8 cellular contexts compared by ENCODE assay signal in the genomic region with DNA sequence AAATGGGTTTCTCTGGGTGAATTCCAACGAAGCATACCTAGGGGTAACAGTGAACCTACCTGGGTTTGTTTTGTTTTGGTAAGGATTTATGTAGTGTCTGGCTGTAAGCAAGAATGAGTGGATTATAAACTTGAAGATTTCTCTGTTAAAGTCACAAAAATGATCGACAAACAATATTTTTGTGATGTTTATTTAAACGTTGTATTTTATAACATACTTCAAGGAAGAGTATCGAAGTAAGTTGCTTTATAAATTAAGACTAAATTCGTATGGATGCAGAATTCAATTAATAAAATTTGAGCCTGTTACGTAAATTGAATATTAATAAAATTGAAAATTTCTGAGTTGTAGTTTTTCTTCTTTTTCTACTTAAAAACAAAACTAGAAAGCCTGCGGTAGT. TPM values are rescaled to one million over a fixed set of nuclear protein-coding genes. Genes with fewer than 3 reads are reported as not detected.
DNase-seq lines count a peak whose midpoint lies in the region; ATAC-seq, FAIRE-seq and TF ChIP-seq lines count a peak whose summit lies in the region.

No MANE protein-coding gene starts in this region.

- H3K27ac ChIP-seq in heart left ventricle: peak overlapping the region in 1 of 12 donors; percentile 33
- H3K27ac ChIP-seq in K562 (ENCODE audit: extremely low read depth, low read depth, low read length): no peak overlapping the region
- H3K27ac ChIP-seq in upper lobe of right lung: peak overlapping the region; percentile 65
- no peak overlapping the region for H3K27ac ChIP-seq in caudate nucleus (ENCODE audit: low read depth, low read length)

- POLR2A ChIA-PET in K562 (lab: Yijun Ruan, JAX): no interaction called here

- H3K4me1 ChIP-seq in heart left ventricle: peaks cover 0 to 16% (median 6%) of the 10 kb centered on the region in 12 donors
- H3K4me1 ChIP-seq in K562 (replicated peaks in 1 of 2; ENCODE audit: control insufficient read depth in 2 of 2, insufficient read depth in 2 of 2, low read length in 2 of 2): peaks cover 0 to 15% of the 10 kb centered on the region in 2 experiments; a peak in 3 of 5 replicates
- no peaks in the 10 kb centered on the region for H3K4me1 ChIP-seq in upper lobe of right lung

- H3K36me3 ChIP-seq in heart left ventricle (no peaks in the 10 kb centered on the region), K562 (ENCODE audit: control insufficient read depth, insufficient read depth, low read length) (no peaks in the 10 kb centered on the region), upper lobe of right lung (no peaks in the 10 kb centered on the region)

- peaks cover 18% of the 10 kb centered on the region for H3K4me1 Mint-ChIP-seq in memory B cell

- TF ChIP-seq RAD21 in K562 (CRISPR knock-in tag; conservative IDR thresholded peaks at IDR 0.05 in 1 of 2, IDR thresholded peaks at IDR 0.05 in 1 of 2): no peak

- intact Hi-C loops in heart left ventricle (cut with DNase I) (loop anchor here in 1 of 10 donors (5.0 kb wide), 1 partner anchor 110 kb away; a partner anchor contains a TSS), Right ventricle myocardium superior (cut with DNase I) (loop anchor here (10.0 kb wide), 1 partner anchor 108 kb away; a partner anchor contains a TSS), K562 (cut with micrococcal nuclease) (no loop called here), upper lobe of right lung (cut with DNase I) (no loop called here)

- no peak for TF ChIP-seq EP300 in K562 (IDR thresholded peaks at IDR 0.05; ENCODE audit: low read length)

- H3K36me3 Mint-ChIP-seq in memory B cell: peaks cover 7% of the 10 kb centered on the region

- in situ Hi-C loops in K562 (cut with MboI): no loop called here

- DNase-seq in heart left ventricle (no peak), Right ventricle myocardium superior (no peak), K562 (ENCODE audit: extremely low read depth in 1 of 4, low spot score in 3 of 4) (no peak), memory B cell (ENCODE audit: low spot score in 2 of 2) (no peak), upper lobe of right lung (no peak), caudate nucleus (lab: John Stamatoyannopoulos, UW) (no peak)

- no peak for ATAC-seq in heart left ventricle
- ATAC-seq in Right ventricle myocardium superior (ENCODE audit: poor library complexity): no peak
- ATAC-seq in K562: no peak
- no peak for ATAC-seq in memory B cell (ENCODE audit: low read depth)
- no peak for ATAC-seq in upper lobe of right lung
- ATAC-seq in HG03565 (IDR thresholded peaks at IDR 0.05; ENCODE audit: unreplicated experiment): no peak
- ATAC-seq in GM18861 (IDR thresholded peaks at IDR 0.05; ENCODE audit: unreplicated experiment): no peak

- FAIRE-seq in K562 (lab: Jason Lieb, UNC): no peak

- WGBS in heart left ventricle, 4 donors: 89 to 91% (median 90%) methylated on average over 7 of the region's 7 CpGs
- WGBS in K562 (ENCODE audit: insufficient coverage, low coverage, missing lambda C conversion rate): 39% methylated on average over 7 of the region's 7 CpGs

- BruUV-seq in K562 (replicated peaks; lab: Mats Ljungman, UMichigan): no TSS peak

- H3K4me3 ChIP-seq in heart left ventricle: peak overlapping the region in 11 of 12 donors; percentile 31 to 85 (median 68)
- H3K4me3 ChIP-seq in K562: no peak overlapping the region
- H3K4me3 ChIP-seq in upper lobe of right lung: peak overlapping the region; percentile 80

- peak overlapping the region; percentile 91 for H3K4me3 Mint-ChIP-seq in memory B cell

- H3K27me3 Mint-ChIP-seq in memory B cell: no peaks in the 10 kb centered on the region

- no peak for TF ChIP-seq POLR2A in heart left ventricle (IDR thresholded peaks at IDR 0.05)
- TF ChIP-seq POLR2A in K562 (conservative IDR thresholded peaks at IDR 0.05): no peak

- H3K9me1 ChIP-seq in K562 (ENCODE audit: control insufficient read depth, insufficient read depth, low read length): no peaks in the 10 kb centered on the region

- H4K20me1 ChIP-seq in K562 (replicated peaks; ENCODE audit: control insufficient read depth, insufficient read depth, low read length): no peaks in the 10 kb centered on the region

- CTCF ChIA-PET in K562 (lab: Yijun Ruan, JAX; ENCODE audit: low intra/inter-chr PET ratio): no interaction called here

- peak overlapping the region; percentile 69; the same call in 1 of the 2 replicates for H2AFZ ChIP-seq in K562 (ENCODE audit: low read depth, low read length)

- no peaks in the 10 kb centered on the region for H3K79me2 ChIP-seq in K562 (ENCODE audit: control insufficient read depth, insufficient read depth, low read length)

- H3K9ac ChIP-seq in K562 (ENCODE audit: insufficient read depth in 1 of 2, low read depth in 2 of 2, low read length in 2 of 2): no peak overlapping the region; a peak in 1 of 4 replicates

- H3K27ac Mint-ChIP-seq in memory B cell: peak overlapping the region; percentile 92

- TF ChIP-seq CTCF in heart left ventricle (IDR thresholded peaks at IDR 0.05): no peak
- TF ChIP-seq CTCF in K562 (IDR thresholded peaks at IDR 0.05 in 2 of 3, conservative IDR thresholded peaks at IDR 0.05 in 1 of 3; ENCODE audit: insufficient read depth in 2 of 3, low read depth in 1 of 3, low read length in 3 of 3): no peak
- no peak for TF ChIP-seq CTCF in upper lobe of right lung (IDR thresholded peaks at IDR 0.05)

- no peaks in the 10 kb centered on the region for H3K9me3 ChIP-seq in heart left ventricle
- no peaks in the 10 kb centered on the region for H3K9me3 ChIP-seq in K562 (replicated peaks; ENCODE audit: control insufficient read depth, insufficient read depth, low read depth, low read length)
- no peaks in the 10 kb centered on the region for H3K9me3 ChIP-seq in upper lobe of right lung

- no peaks in the 10 kb centered on the region for H3K9me3 Mint-ChIP-seq in memory B cell

- peaks cover 0 to 3% (median 0%) of the 10 kb centered on the region in 9 donors for H3K27me3 ChIP-seq in heart left ventricle
- peaks cover 5 to 9% of the 10 kb centered on the region in 2 experiments; a peak in 4 of 5 replicates for H3K27me3 ChIP-seq in K562 (ENCODE audit: control insufficient read depth in 2 of 2, insufficient read depth in 2 of 2, low read length in 2 of 2)
- H3K27me3 ChIP-seq in upper lobe of right lung: no peaks in the 10 kb centered on the region

- no peak overlapping the region for H3K4me2 ChIP-seq in K562 (ENCODE audit: insufficient read depth, low read length)

TF ChIP-seq in K562, 482 proteins besides CTCF, POLR2A, EP300 and RAD21:
- TF ChIP-seq ZNF232 (CRISPR knock-in tag; IDR thresholded peaks at IDR 0.05): no peak
- no peak for TF ChIP-seq HMGN3 (IDR thresholded peaks at IDR 0.05; ENCODE audit: borderline replicate concordance, extremely low read depth, insufficient read length, low read depth, low read length)
- no peak for TF ChIP-seq SMARCA4 (IDR thresholded peaks at IDR 0.05)
- no peak for TF ChIP-seq FUS (optimal IDR thresholded peaks at IDR 0.05; ENCODE audit: low read depth, low read length)
- TF ChIP-seq, protein P1, sequence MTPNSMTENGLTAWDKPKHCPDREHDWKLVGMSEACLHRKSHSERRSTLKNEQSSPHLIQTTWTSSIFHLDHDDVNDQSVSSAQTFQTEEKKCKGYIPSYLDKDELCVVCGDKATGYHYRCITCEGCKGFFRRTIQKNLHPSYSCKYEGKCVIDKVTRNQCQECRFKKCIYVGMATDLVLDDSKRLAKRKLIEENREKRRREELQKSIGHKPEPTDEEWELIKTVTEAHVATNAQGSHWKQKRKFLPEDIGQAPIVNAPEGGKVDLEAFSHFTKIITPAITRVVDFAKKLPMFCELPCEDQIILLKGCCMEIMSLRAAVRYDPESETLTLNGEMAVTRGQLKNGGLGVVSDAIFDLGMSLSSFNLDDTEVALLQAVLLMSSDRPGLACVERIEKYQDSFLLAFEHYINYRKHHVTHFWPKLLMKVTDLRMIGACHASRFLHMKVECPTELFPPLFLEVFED (CRISPR knock-in tag; conservative IDR thresholded peaks at IDR 0.05): no peak
- no peak for TF ChIP-seq ILK (tag; IDR thresholded peaks at IDR 0.05; ENCODE audit: borderline replicate concordance, low read depth)
- TF ChIP-seq HNRNPK (IDR thresholded peaks at IDR 0.05; ENCODE audit: low read depth, low read length, poor library complexity, severe bottlenecking): no peak
- TF ChIP-seq KLF6 (CRISPR knock-in tag; IDR thresholded peaks at IDR 0.05; ENCODE audit: borderline replicate concordance): no peak
- TF ChIP-seq, protein P2, sequence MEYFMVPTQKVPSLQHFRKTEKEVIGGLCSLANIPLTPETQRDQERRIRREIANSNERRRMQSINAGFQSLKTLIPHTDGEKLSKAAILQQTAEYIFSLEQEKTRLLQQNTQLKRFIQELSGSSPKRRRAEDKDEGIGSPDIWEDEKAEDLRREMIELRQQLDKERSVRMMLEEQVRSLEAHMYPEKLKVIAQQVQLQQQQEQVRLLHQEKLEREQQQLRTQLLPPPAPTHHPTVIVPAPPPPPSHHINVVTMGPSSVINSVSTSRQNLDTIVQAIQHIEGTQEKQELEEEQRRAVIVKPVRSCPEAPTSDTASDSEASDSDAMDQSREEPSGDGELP (CRISPR knock-in tag; IDR thresholded peaks at IDR 0.05; ENCODE audit: borderline replicate concordance): no peak
- TF ChIP-seq RBFOX2 (IDR thresholded peaks at IDR 0.05; ENCODE audit: low read depth, low read length): no peak
- TF ChIP-seq ZNF384 (IDR thresholded peaks at IDR 0.05; ENCODE audit: low read depth, low read length): no peak

RNA-seq across cellular contexts. Expression of a gene that starts 1.0 kb away (rescaled TPM):
- total RNA-seq in heart left ventricle (1 to 10 TPM in 8 of 9 donors, under 1 TPM in 1; 0.60 to 4.2 (median 1.7) TPM), Right ventricle myocardium superior (3.0 TPM), K562 (2014; rRNA removed) (0.27 and 1.0 TPM in 2 replicates), K562 (2014; rRNA removed; fragmentation: Illumina TruSeq; extraction: Trizol) (0.55 and 1.5 TPM in 2 replicates), K562 (2015; rRNA removed; fragmentation: Illumina TruSeq; extraction: Trizol) (0.40 and 0.41 TPM in 2 replicates), K562 (2021) (1.1 and 1.6 TPM in 2 replicates), upper lobe of right lung (15.0 TPM)
- polyA plus RNA-seq in heart left ventricle (1 to 10 TPM in 1 of 2 donors, under 1 TPM in 1; 0.76 to 3.9 TPM), K562 (2011; rRNA removed) (0.60 and 2.7 TPM in 2 replicates), K562 (2014; fragmentation: Illumina TruSeq; extraction: Trizol) (0.82 and 0.97 TPM in 2 replicates), K562 (2014; fragmentation: Nextera tagmentation; extraction: Ambion mirVana) (under 1 TPM; 0.22 to 0.25 TPM), K562 (2014; rRNA removed) (1.0 TPM in 2 replicates)
- total RNA-seq in K562 (2011; cell fraction: chromatin; rRNA removed; ENCODE audit: low replicate concordance): 5.2 and 5.8 TPM in 2 replicates
- total RNA-seq in K562 (2011; cell fraction: nucleolus; rRNA removed): 1.8 and 2.2 TPM in 2 replicates
- 3.1 and 4.7 TPM in 2 replicates for total RNA-seq in K562 (2011; cell fraction: nucleoplasm; rRNA removed)
- polyA plus RNA-seq in K562 (2011; cell fraction: cytosol; rRNA removed): 0.50 and 0.61 TPM in 2 replicates
- polyA plus RNA-seq in K562 (2011; cell fraction: nucleus; rRNA removed): 2.2 and 5.6 TPM in 2 replicates
- 0.47 and 0.72 TPM in 2 replicates for polyA plus RNA-seq in K562 (2012)
- 1.2 and 2.7 TPM in 2 replicates for polyA minus RNA-seq in K562 (2011; rRNA and poly(A)+ RNA removed)
- polyA minus RNA-seq in K562 (2011; cell fraction: cytosol; rRNA and poly(A)+ RNA removed): 0.27 and 0.57 TPM in 2 replicates
- 1.3 and 2.7 TPM in 2 replicates for polyA minus RNA-seq in K562 (2011; cell fraction: nucleus; rRNA and poly(A)+ RNA removed)
